Comparison of ENCODE assay signal across 23 cellular contexts in genomic region chr6:101830501-101831031, GRCh38.
DNase-seq lines count a peak whose midpoint lies in the region; ATAC-seq and TF ChIP-seq lines count a peak whose summit lies in the region.
"Had no signal": no experiment of that assay in that cellular context is flagged by ENCODE, and none has a peak within 500 bp of the region (broad histone marks: within the 10 kb centered on the region; RNA-seq: fewer than 3 reads in every experiment).

No MANE protein-coding gene starts in this region.

- no peak for TF ChIP-seq CTCF in astrocyte of the cerebellum (IDR thresholded peaks at IDR 0.05; ENCODE audit: low read depth, low read length, missing control alignments)

- ATAC-seq in HG02798 (IDR thresholded peaks at IDR 0.05; ENCODE audit: poor library complexity, unreplicated experiment) = no peak
- ATAC-seq: body of pancreas, left cardiac atrium, mucosa of descending colon, sciatic nerve had no signal

- H3K4me3 ChIP-seq in astrocyte of the cerebellum (ENCODE audit: low read depth, low read length) = no peak overlapping the region
- H3K4me3 ChIP-seq: body of pancreas, esophagus muscularis mucosa, mucosa of descending colon, thoracic aorta had no signal

- in situ Hi-C loops in astrocyte of the cerebellum (cut with HindIII; ENCODE audit: low sequenced_read_pairs) = no loop called here

- DNase-seq in EL = peak; percentile 63
- DNase-seq in HS-27A (ENCODE audit: low read depth) = peak; percentile 36
- DNase-seq in astrocyte of the cerebellum (ENCODE audit: low read depth) = peak; percentile 80
- peak; percentile 55 for DNase-seq in kidney tubule cell (ENCODE audit: low spot score)
- DNase-seq in stimulated activated CD4-positive, alpha-beta T cell treated with anti-CD3 and anti-CD28 coated beads, Interleukin-2, amount 100 ng/mL, for 48 hours = no peak
- DNase-seq in OCI-M1 (lab: John Stamatoyannopoulos, UW) = no peak
- DNase-seq in NCI-H524 treated with DMSO at 0.1 percent for 48 hours (lab: John Stamatoyannopoulos, UW) = no peak
- DNase-seq: activated gamma-delta T cell, AML-193, body of pancreas, hippocampal formation, Kasumi-1, left cardiac atrium, mucosa of descending colon, NCI-H1436, NCI-H2227 treated with DMSO at 0.1 percent for 48 hours, occipital lobe, SIG-M5, T-helper 9 cell had no signal

Comparison
In these comparisons a context has a peak if more than half of its experiments do, and no peak if none do; other contexts are left out.
1. DNase-seq: peak in EL (single experiment), HS-27A (single experiment), astrocyte of the cerebellum (single experiment) and kidney tubule cell (single experiment); none in stimulated activated CD4-positive, alpha-beta T cell treated with anti-CD3 and anti-CD28 coated beads, Interleukin-2, amount 100 ng/mL, for 48 hours (0 of 2), OCI-M1 (single experiment) and NCI-H524 treated with DMSO at 0.1 percent for 48 hours (single experiment).